8 cellular contexts compared by ENCODE assay signal in genomic region chrX:78517124-78517523, GRCh38.
A peak's percentile ranks its signal among the peaks of the same experiment; 100 is the strongest.
DNase-seq lines count a peak whose midpoint lies in the region; ATAC-seq and TF ChIP-seq lines count a peak whose summit lies in the region.

No MANE protein-coding gene starts in this region.

- H3K9me3 ChIP-seq in right atrium auricular region (no peaks in the 10 kb centered on the region), upper lobe of left lung (no peaks in the 10 kb centered on the region)

- no peaks in the 10 kb centered on the region for H3K4me1 Mint-ChIP-seq in endothelial cell (ENCODE audit: unreplicated experiment)

- no peak overlapping the region for H3K4me3 Mint-ChIP-seq in endothelial cell (ENCODE audit: unreplicated experiment)

- peak; percentile 81 for DNase-seq in activated effector memory CD4-positive, alpha-beta T cell treated with anti-CD3 and anti-CD28 coated beads, Interleukin-2, amount 50 U/mL, for 16 hours
- DNase-seq in stimulated activated CD8-positive, alpha-beta memory T cell treated with anti-CD3 and anti-CD28 coated beads, Interleukin-15, amount 100 ng/mL, for 48 hours (ENCODE audit: low read depth in 2 of 2) = peak; percentile 22 to 45
- no peak for DNase-seq in HuH-7.5 (ENCODE audit: low spot score)
- DNase-seq in right atrium auricular region (ENCODE audit: low spot score) = no peak
- DNase-seq in endothelial cell (ENCODE audit: low spot score) = no peak
- DNase-seq in upper lobe of left lung = no peak

- 61 to 63% methylated on average over 4 of the region's 4 CpGs for WGBS in upper lobe of left lung, 2 donors

- H3K36me3 Mint-ChIP-seq in endothelial cell (ENCODE audit: low read depth, unreplicated experiment) = no peaks in the 10 kb centered on the region

- no peaks in the 10 kb centered on the region for H3K9me3 Mint-ChIP-seq in endothelial cell (ENCODE audit: unreplicated experiment)

- TF ChIP-seq CTCF in right atrium auricular region (IDR thresholded peaks at IDR 0.05) (no peak), endothelial cell (IDR thresholded peaks at IDR 0.05; ENCODE audit: unreplicated experiment) (no peak), upper lobe of left lung (IDR thresholded peaks at IDR 0.05) (no peak)

- H3K27me3 ChIP-seq in right atrium auricular region (no peaks in the 10 kb centered on the region), upper lobe of left lung (no peaks in the 10 kb centered on the region)

- no peaks in the 10 kb centered on the region for H3K4me1 ChIP-seq in right atrium auricular region
- H3K4me1 ChIP-seq in upper lobe of left lung = no peaks in the 10 kb centered on the region

- H3K4me3 ChIP-seq in right atrium auricular region (no peak overlapping the region), upper lobe of left lung (no peak overlapping the region)

- H3K27ac ChIP-seq in right atrium auricular region (no peak overlapping the region), upper lobe of left lung (no peak overlapping the region)

- H3K27ac Mint-ChIP-seq in endothelial cell (ENCODE audit: unreplicated experiment) = no peak overlapping the region

- H3K27me3 Mint-ChIP-seq in endothelial cell (ENCODE audit: unreplicated experiment) = peaks cover 2% of the 10 kb centered on the region

- TF ChIP-seq EP300 in upper lobe of left lung (IDR thresholded peaks at IDR 0.05) = no peak

- ATAC-seq in GM19463 (IDR thresholded peaks at IDR 0.05; ENCODE audit: unreplicated experiment) = peak; percentile 72
- ATAC-seq in HG03521 (IDR thresholded peaks at IDR 0.05; ENCODE audit: unreplicated experiment) = peak; percentile 82
- ATAC-seq in upper lobe of left lung (ENCODE audit: low FRiP score in 2 of 2) = no peak

- TF ChIP-seq POLR2A in upper lobe of left lung (IDR thresholded peaks at IDR 0.05) = no peak

- H3K36me3 ChIP-seq in right atrium auricular region = no peaks in the 10 kb centered on the region
- H3K36me3 ChIP-seq in upper lobe of left lung = no peaks in the 10 kb centered on the region

Comparison
In these comparisons a context has a peak if more than half of its experiments do, and no peak if none do; other contexts are left out.
1. ATAC-seq: peak in GM19463 (single experiment) and HG03521 (single experiment); none in upper lobe of left lung (0 of 2).
2. DNase-seq: peak in activated effector memory CD4-positive, alpha-beta T cell treated with anti-CD3 and anti-CD28 coated beads, Interleukin-2, amount 50 U/mL, for 16 hours (single experiment) and stimulated activated CD8-positive, alpha-beta memory T cell treated with anti-CD3 and anti-CD28 coated beads, Interleukin-15, amount 100 ng/mL, for 48 hours (2 of 2); none in HuH-7.5 (single experiment), right atrium auricular region (single experiment), endothelial cell (single experiment) and upper lobe of left lung (0 of 2).